ENCODE assay signal across 10 cellular contexts in the genomic region with DNA sequence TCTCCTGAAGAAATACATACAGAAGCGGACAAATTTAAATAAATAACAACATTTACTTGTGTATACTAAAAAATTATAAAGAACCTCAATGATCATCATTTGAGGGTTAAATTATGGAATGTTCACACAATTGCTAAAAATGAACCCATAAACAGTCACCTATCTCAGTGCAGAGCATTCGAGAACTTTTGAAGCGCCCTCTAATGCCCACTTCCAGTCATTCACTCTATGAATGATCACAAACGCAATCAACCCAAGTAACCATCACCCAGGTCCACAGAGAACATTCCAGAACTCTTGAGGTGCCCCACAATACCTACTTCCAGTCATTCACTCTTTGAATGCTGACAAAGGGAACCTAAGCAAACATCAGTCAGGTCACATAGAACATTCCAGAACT. TPM values are rescaled to one million over a fixed set of nuclear protein-coding genes. Genes with fewer than 3 reads are reported as not detected.
DNase-seq lines count a peak whose midpoint lies in the region; ATAC-seq and TF ChIP-seq lines count a peak whose summit lies in the region.
"Had no signal": no experiment of that assay in that cellular context is flagged by ENCODE, and none has a peak within 500 bp of the region (broad histone marks: within the 10 kb centered on the region; RNA-seq: fewer than 3 reads in every experiment).

No MANE protein-coding gene starts in this region.

- intact Hi-C loops in body of pancreas (cut with DNase I): no loop called here

- H3K9ac ChIP-seq in Loucy (ENCODE audit: low read depth, low read length, poor library complexity, severe bottlenecking): no peak overlapping the region

- H3F3A ChIP-seq in Loucy (ENCODE audit: low read depth): no peaks in the 10 kb centered on the region

- H4K20me1 ChIP-seq in Loucy (ENCODE audit: insufficient read depth, low read length, poor library complexity, severe bottlenecking): no peaks in the 10 kb centered on the region

- no peak for ATAC-seq in body of pancreas

- no peak overlapping the region for H3K4me3 Mint-ChIP-seq in activated naive CD4-positive, alpha-beta T cell treated with anti-CD3 and anti-CD28 coated beads, Interleukin-2, amount 10 ng/mL, durations not matched to agents 7 days and 5 days
- H3K4me3 Mint-ChIP-seq in progenitor cell of endocrine pancreas (ENCODE audit: low read depth): no peak overlapping the region

- H3K4me1 ChIP-seq in Loucy (ENCODE audit: insufficient read depth, low read length, poor library complexity, severe bottlenecking) (no peaks in the 10 kb centered on the region), body of pancreas (no peaks in the 10 kb centered on the region)
- H3K4me1 ChIP-seq: tibial artery had no signal

- H3K36me3 Mint-ChIP-seq in activated naive CD4-positive, alpha-beta T cell treated with anti-CD3 and anti-CD28 coated beads, Interleukin-2, amount 10 ng/mL, durations not matched to agents 7 days and 5 days: no peaks in the 10 kb centered on the region
- H3K36me3 Mint-ChIP-seq in progenitor cell of endocrine pancreas (ENCODE audit: insufficient read depth): peaks cover 5% of the 10 kb centered on the region

- H3K79me2 ChIP-seq in Loucy (ENCODE audit: insufficient read depth, low read length): no peaks in the 10 kb centered on the region

- no peaks in the 10 kb centered on the region for H3K9me3 ChIP-seq in Loucy (ENCODE audit: insufficient read depth, low read depth, low read length)
- H3K9me3 ChIP-seq in body of pancreas: no peaks in the 10 kb centered on the region
- H3K9me3 ChIP-seq: tibial artery had no signal

- no peak overlapping the region for H2AFZ ChIP-seq in Loucy (ENCODE audit: low read length)

- TF ChIP-seq POLR2A in body of pancreas (IDR thresholded peaks at IDR 0.05): no peak

- peak; percentile 24 for DNase-seq in activated naive CD4-positive, alpha-beta T cell treated with anti-CD3 and anti-CD28 coated beads, Interleukin-2, amount 10 ng/mL, durations not matched to agents 7 days and 5 days
- DNase-seq in activated naive CD4-positive, alpha-beta T cell treated with Interleukin-2 at 50 U/mL for 16 hours: no peak
- peak in 3 of 4 donors; percentile 12 to 15 (median 13) for DNase-seq in body of pancreas
- DNase-seq in progenitor cell of endocrine pancreas (ENCODE audit: low spot score, unreplicated experiment): no peak
- DNase-seq in effector CD8-positive, alpha-beta T cell (lab: John Stamatoyannopoulos, UW): no peak
- no peak for DNase-seq in middle frontal gyrus (ENCODE audit: extremely low spot score, low spot score)
- no peak for DNase-seq in NCI-H2196 treated with DMSO at 0.1 percent for 48 hours (lab: John Stamatoyannopoulos, UW; ENCODE audit: unreplicated experiment)
- DNase-seq: NCI-H187, tibial artery had no signal

- H3K4me3 ChIP-seq in Loucy (ENCODE audit: low read length, poor library complexity, severe bottlenecking): no peak overlapping the region
- no peak overlapping the region for H3K4me3 ChIP-seq in body of pancreas
- H3K4me3 ChIP-seq: tibial artery had no signal

- peaks cover 4% of the 10 kb centered on the region for H3K27me3 Mint-ChIP-seq in activated naive CD4-positive, alpha-beta T cell treated with anti-CD3 and anti-CD28 coated beads, Interleukin-2, amount 10 ng/mL, durations not matched to agents 7 days and 5 days
- H3K27me3 Mint-ChIP-seq in progenitor cell of endocrine pancreas: no peaks in the 10 kb centered on the region

- no peak overlapping the region for H3K27ac Mint-ChIP-seq in activated naive CD4-positive, alpha-beta T cell treated with anti-CD3 and anti-CD28 coated beads, Interleukin-2, amount 10 ng/mL, durations not matched to agents 7 days and 5 days
- no peak overlapping the region for H3K27ac Mint-ChIP-seq in progenitor cell of endocrine pancreas

- H3K9me3 Mint-ChIP-seq in activated naive CD4-positive, alpha-beta T cell treated with anti-CD3 and anti-CD28 coated beads, Interleukin-2, amount 10 ng/mL, durations not matched to agents 7 days and 5 days: no peaks in the 10 kb centered on the region
- peaks cover 34% of the 10 kb centered on the region for H3K9me3 Mint-ChIP-seq in progenitor cell of endocrine pancreas (ENCODE audit: low read depth)

- no peaks in the 10 kb centered on the region for H3K27me3 ChIP-seq in Loucy (ENCODE audit: insufficient read depth, low read length, poor library complexity, severe bottlenecking)
- no peaks in the 10 kb centered on the region for H3K27me3 ChIP-seq in body of pancreas
- H3K27me3 ChIP-seq: tibial artery had no signal

- CTCF ChIA-PET in activated naive CD4-positive, alpha-beta T cell treated with anti-CD3 and anti-CD28 coated beads, Interleukin-2, amount 10 ng/mL, durations not matched to agents 7 days and 5 days (lab: Charles Lee): interaction anchor here (1.1 kb wide), 1 partner anchor 241 kb away, joined by 5 read pairs; no protein-coding TSS in a partner anchor

- peak; percentile 60 for TF ChIP-seq CTCF in Loucy (conservative IDR thresholded peaks at IDR 0.05; ENCODE audit: low read length)
- peak in 5 of 7 experiments; percentile 15 to 38 (median 26) for TF ChIP-seq CTCF in body of pancreas (IDR thresholded peaks at IDR 0.05)
- peak; percentile 33 for TF ChIP-seq CTCF in progenitor cell of endocrine pancreas (IDR thresholded peaks at IDR 0.05; ENCODE audit: unreplicated experiment)

- H3K36me3 ChIP-seq in Loucy (ENCODE audit: insufficient read depth, low read length) (no peaks in the 10 kb centered on the region), body of pancreas (replicated peaks in 1 of 2; ENCODE audit: insufficient read depth in 1 of 2, low read depth in 2 of 2) (no peaks in the 10 kb centered on the region)
- H3K36me3 ChIP-seq: tibial artery had no signal

- no peaks in the 10 kb centered on the region for H3K4me1 Mint-ChIP-seq in activated naive CD4-positive, alpha-beta T cell treated with anti-CD3 and anti-CD28 coated beads, Interleukin-2, amount 10 ng/mL, durations not matched to agents 7 days and 5 days
- no peaks in the 10 kb centered on the region for H3K4me1 Mint-ChIP-seq in progenitor cell of endocrine pancreas (ENCODE audit: low read depth)

- H3K27ac ChIP-seq in body of pancreas: no peak overlapping the region
- H3K27ac ChIP-seq: tibial artery had no signal

- WGBS in body of pancreas, 2 donors: 26 to 45% methylated on average over 4 of the region's 4 CpGs

- H3K9me2 ChIP-seq in Loucy (replicated peaks; ENCODE audit: low read depth, low read length): no peaks in the 10 kb centered on the region

- no peak overlapping the region for H3K4me2 ChIP-seq in Loucy (ENCODE audit: low read depth, low read length, poor library complexity, severe bottlenecking)

RNA-seq across cellular contexts. Expression of a gene that starts 35.2 kb away (rescaled TPM):
- total RNA-seq in body of pancreas: 10 to 100 TPM in 1 of 2 donors, 1 to 10 TPM in 1; 9.1 to 25.7 TPM
- 21.0 and 25.7 TPM in 2 replicates for total RNA-seq in progenitor cell of endocrine pancreas

Comparison
In these comparisons a context has a peak if more than half of its experiments do, and no peak if none do; other contexts are left out.
1. DNase-seq: peak in activated naive CD4-positive, alpha-beta T cell treated with anti-CD3 and anti-CD28 coated beads, Interleukin-2, amount 10 ng/mL, durations not matched to agents 7 days and 5 days (single experiment) and body of pancreas (3 of 4); none in activated naive CD4-positive, alpha-beta T cell treated with Interleukin-2 at 50 U/mL for 16 hours (single experiment), progenitor cell of endocrine pancreas (single experiment), effector CD8-positive, alpha-beta T cell (single experiment), middle frontal gyrus (single experiment) and NCI-H2196 treated with DMSO at 0.1 percent for 48 hours (single experiment).
2. Peak in every context shown above with its lines, with median percentiles within 50 percentile points of each other: CTCF ChIP-seq.